Comparison of ENCODE assay signal across 20 cellular contexts in the genomic region with DNA sequence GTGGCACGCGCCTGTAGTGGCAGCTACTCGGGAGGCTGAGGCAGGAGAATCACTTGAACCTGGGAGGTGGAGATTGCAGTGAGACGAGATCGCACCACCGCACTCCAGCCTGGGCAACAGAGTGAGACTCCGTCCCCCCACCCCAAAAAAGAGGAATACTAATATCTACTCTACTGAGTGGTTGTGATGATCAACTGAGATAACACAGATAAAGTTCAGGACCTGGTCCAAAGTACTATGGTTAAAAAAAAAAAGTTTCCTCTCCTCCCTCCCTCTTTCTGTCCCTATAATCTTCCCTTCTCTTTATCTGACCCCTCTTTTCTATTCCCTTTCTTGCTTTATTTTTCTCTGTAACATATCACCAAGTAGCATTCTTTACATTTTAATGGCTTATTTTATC. TPM values are rescaled to one million over a fixed set of nuclear protein-coding genes. Genes with fewer than 3 reads are reported as not detected.
"Had no signal": no experiment of that assay in that cellular context is flagged by ENCODE, and none has a peak within 500 bp of the region (broad histone marks: within the 10 kb centered on the region; RNA-seq: fewer than 3 reads in every experiment).

No MANE protein-coding gene starts in this region.

- H3K9me3 Mint-ChIP-seq: activated CD8-positive, alpha-beta T cell treated with anti-CD3 and anti-CD28 coated beads for 36 hours; activated naive CD8-positive, alpha-beta T cell treated with anti-CD3 and anti-CD28 coated beads, Interleukin-2, amount 10 ng/mL, durations not matched to agents 7 days and 5 days; activated T-cell treated with anti-CD3 and anti-CD28 coated beads, Interleukin-2, amount 50 U/mL, for 72 hours; memory B cell; naive thymus-derived CD8-positive, alpha-beta T cell had no signal

- H3K27me3 ChIP-seq: foreskin keratinocyte had no signal

- H3K36me3 Mint-ChIP-seq: activated naive CD8-positive, alpha-beta T cell treated with anti-CD3 and anti-CD28 coated beads, Interleukin-2, amount 10 ng/mL, durations not matched to agents 7 days and 5 days; memory B cell; naive thymus-derived CD8-positive, alpha-beta T cell had no signal

- H3K4me3 ChIP-seq: left ventricle myocardium inferior, upper lobe of left lung had no signal

- ATAC-seq: activated CD8-positive, alpha-beta T cell treated with anti-CD3 and anti-CD28 coated beads for 36 hours; activated T-cell treated with anti-CD3 and anti-CD28 coated beads, Interleukin-2, amount 50 U/mL, for 72 hours; naive thymus-derived CD8-positive, alpha-beta T cell; right cardiac atrium had no signal

- H3K4me3 Mint-ChIP-seq: activated CD8-positive, alpha-beta T cell treated with anti-CD3 and anti-CD28 coated beads for 36 hours; activated naive CD8-positive, alpha-beta T cell treated with anti-CD3 and anti-CD28 coated beads, Interleukin-2, amount 10 ng/mL, durations not matched to agents 7 days and 5 days; memory B cell had no signal

- H3K27ac Mint-ChIP-seq: activated CD8-positive, alpha-beta T cell treated with anti-CD3 and anti-CD28 coated beads for 36 hours; activated naive CD8-positive, alpha-beta T cell treated with anti-CD3 and anti-CD28 coated beads, Interleukin-2, amount 10 ng/mL, durations not matched to agents 7 days and 5 days; memory B cell had no signal

- H3K36me3 ChIP-seq: brain microvascular endothelial cell, left ventricle myocardium inferior, neutrophil, upper lobe of left lung had no signal

- H3K9me3 ChIP-seq: left ventricle myocardium inferior, neutrophil, upper lobe of left lung had no signal

- DNase-seq: activated CD8-positive, alpha-beta T cell treated with anti-CD3 and anti-CD28 coated beads for 36 hours; activated gamma-delta T cell treated with Interleukin-2 at 50 U/mL for 16 hours; activated naive CD8-positive, alpha-beta T cell treated with anti-CD3 and anti-CD28 coated beads, Interleukin-2, amount 10 ng/mL, durations not matched to agents 7 days and 5 days; activated T-cell treated with anti-CD3 and anti-CD28 coated beads, Interleukin-2, amount 50 U/mL, for 72 hours; brain microvascular endothelial cell; effector CD8-positive, alpha-beta T cell; foreskin keratinocyte; glutamatergic neuron; left ventricle myocardium inferior; right cardiac atrium; small intestine; stimulated activated CD4-positive, alpha-beta T cell treated with anti-CD3 and anti-CD28 coated beads, Interleukin-4, amount 100 ng/mL, for 24 hours; stimulated activated naive CD4-positive, alpha-beta T cell treated with Interleukin-2 at 50 U/mL for 16 hours; T-helper 1 cell; upper lobe of left lung had no signal

- H3K27me3 Mint-ChIP-seq: activated CD8-positive, alpha-beta T cell treated with anti-CD3 and anti-CD28 coated beads for 36 hours had no signal

- H3K27ac ChIP-seq: brain microvascular endothelial cell, foreskin keratinocyte, left ventricle myocardium inferior, neutrophil, upper lobe of left lung had no signal

RNA-seq across cellular contexts. Expression of a gene that starts 4.0 kb away (rescaled TPM):
- total RNA-seq: foreskin keratinocyte; naive thymus-derived CD8-positive, alpha-beta T cell had no signal

RNA-seq across cellular contexts. Expression of a gene that starts 4.0 kb away (rescaled TPM):
- total RNA-seq: left ventricle myocardium inferior had no signal

RNA-seq across cellular contexts. Expression of a gene that starts 17.9 kb away (rescaled TPM):
- total RNA-seq: activated CD8-positive, alpha-beta T cell treated with anti-CD3 and anti-CD28 coated beads for 36 hours; activated naive CD8-positive, alpha-beta T cell treated with anti-CD3 and anti-CD28 coated beads, Interleukin-2, amount 10 ng/mL, durations not matched to agents 7 days and 5 days; foreskin keratinocyte; kidney epithelial cell; left ventricle myocardium inferior; mucosa of gallbladder; naive thymus-derived CD8-positive, alpha-beta T cell; upper lobe of left lung had no signal
- polyA plus RNA-seq: naive thymus-derived CD8-positive, alpha-beta T cell; small intestine had no signal

RNA-seq across cellular contexts. Expression of a gene that starts 30.4 kb away (rescaled TPM):
- total RNA-seq: activated CD8-positive, alpha-beta T cell treated with anti-CD3 and anti-CD28 coated beads for 36 hours; foreskin keratinocyte; kidney epithelial cell; naive thymus-derived CD8-positive, alpha-beta T cell had no signal
- polyA plus RNA-seq: foreskin keratinocyte; naive thymus-derived CD8-positive, alpha-beta T cell had no signal
